Comparison of ENCODE assay signal across 1 cellular context in the genomic region with DNA sequence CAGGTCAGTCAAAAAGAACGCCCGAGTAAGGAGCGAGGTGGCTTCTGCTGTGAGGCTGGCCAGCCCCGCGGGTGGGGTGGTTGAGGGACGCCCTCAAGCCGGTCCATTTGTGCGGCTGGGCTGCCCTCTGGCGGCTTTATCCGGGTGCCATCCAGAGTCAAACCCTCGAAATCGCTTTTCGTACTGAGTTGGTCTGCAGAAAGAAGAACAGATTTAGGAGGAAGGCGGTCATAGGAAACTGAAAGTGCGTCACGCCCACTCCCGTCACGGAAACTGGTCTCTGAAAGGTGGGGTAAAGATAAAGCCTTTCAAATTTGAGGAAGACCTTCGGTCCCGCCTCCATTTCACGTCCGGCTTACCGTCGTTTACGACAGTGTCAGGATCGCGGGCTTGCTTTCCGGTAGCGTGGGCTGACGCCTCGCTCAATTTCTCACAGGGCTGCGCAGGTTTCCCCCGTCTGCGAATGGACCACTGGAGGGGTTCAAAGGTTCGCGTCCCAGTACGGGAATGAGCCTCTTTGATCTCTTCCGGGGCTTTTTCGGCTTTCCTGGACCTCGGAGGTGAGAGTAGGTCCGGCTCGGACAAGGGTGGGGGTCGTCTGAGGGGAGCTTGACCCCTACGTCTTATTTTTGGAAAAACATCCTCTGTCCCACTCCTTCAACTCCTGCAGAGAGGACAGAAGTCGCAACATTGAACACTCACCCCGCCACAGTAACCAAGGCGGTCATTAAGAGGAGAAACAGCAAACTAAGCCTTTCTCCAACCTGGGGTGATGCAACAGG.
A peak's percentile ranks its signal among the peaks of the same experiment; 100 is the strongest.
TF ChIP-seq lines count a peak whose summit lies in the region.

Gene HAX1, plus strand, starts transcription at position 413 of the 782 bp plus-strand sequence. Its CDS starts 95 bp downstream, at position 508.

TF ChIP-seq in HepG2, 621 proteins besides CTCF, POLR2A, EP300 and RAD21 (continued from another document):
- TF ChIP-seq, protein P1, sequence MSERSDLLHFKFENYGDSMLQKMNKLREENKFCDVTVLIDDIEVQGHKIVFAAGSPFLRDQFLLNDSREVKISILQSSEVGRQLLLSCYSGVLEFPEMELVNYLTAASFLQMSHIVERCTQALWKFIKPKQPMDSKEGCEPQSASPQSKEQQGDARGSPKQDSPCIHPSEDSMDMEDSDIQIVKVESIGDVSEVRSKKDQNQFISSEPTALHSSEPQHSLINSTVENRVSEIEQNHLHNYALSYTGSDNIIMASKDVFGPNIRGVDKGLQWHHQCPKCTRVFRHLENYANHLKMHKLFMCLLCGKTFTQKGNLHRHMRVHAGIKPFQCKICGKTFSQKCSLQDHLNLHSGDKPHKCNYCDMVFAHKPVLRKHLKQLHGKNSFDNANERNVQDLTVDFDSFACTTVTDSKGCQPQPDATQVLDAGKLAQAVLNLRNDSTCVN (CRISPR knock-in tag; IDR thresholded peaks at IDR 0.05; ENCODE audit: borderline replicate concordance), result no peak
- TF ChIP-seq, protein P2, sequence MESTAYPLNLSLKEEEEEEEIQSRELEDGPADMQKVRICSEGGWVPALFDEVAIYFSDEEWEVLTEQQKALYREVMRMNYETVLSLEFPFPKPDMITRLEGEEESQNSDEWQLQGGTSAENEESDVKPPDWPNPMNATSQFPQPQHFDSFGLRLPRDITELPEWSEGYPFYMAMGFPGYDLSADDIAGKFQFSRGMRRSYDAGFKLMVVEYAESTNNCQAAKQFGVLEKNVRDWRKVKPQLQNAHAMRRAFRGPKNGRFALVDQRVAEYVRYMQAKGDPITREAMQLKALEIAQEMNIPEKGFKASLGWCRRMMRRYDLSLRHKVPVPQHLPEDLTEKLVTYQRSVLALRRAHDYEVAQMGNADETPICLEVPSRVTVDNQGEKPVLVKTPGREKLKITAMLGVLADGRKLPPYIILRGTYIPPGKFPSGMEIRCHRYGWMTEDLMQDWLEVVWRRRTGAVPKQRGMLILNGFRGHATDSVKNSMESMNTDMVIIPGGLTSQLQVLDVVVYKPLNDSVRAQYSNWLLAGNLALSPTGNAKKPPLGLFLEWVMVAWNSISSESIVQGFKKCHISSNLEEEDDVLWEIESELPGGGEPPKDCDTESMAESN (CRISPR knock-in tag; conservative IDR thresholded peaks at IDR 0.05), result peak; percentile 65; the same call in 1 of the 2 replicates
- TF ChIP-seq ZFP1 (CRISPR knock-in tag; IDR thresholded peaks at IDR 0.05) (peak; percentile 77; the same call in 1 of the 2 replicates), ZNF20 (CRISPR knock-in tag; IDR thresholded peaks at IDR 0.05) (no peak), SCMH1 (CRISPR knock-in tag; IDR thresholded peaks at IDR 0.05; ENCODE audit: borderline replicate concordance) (no peak), NRL (CRISPR knock-in tag; IDR thresholded peaks at IDR 0.05; ENCODE audit: borderline replicate concordance) (no peak; the same call in 1 of the 2 replicates), SP1 (IDR thresholded peaks at IDR 0.05) (no peak), SP1 (CRISPR knock-in tag; IDR thresholded peaks at IDR 0.05) (peak; percentile 43; the same call in 1 of the 2 replicates), ATF2 (CRISPR knock-in tag; IDR thresholded peaks at IDR 0.05) (peak; percentile 72), MXI1 (IDR thresholded peaks at IDR 0.05; ENCODE audit: borderline replicate concordance, low read depth, low read length) (peak; percentile 71; the same call in 1 of the 3 replicates), THAP11 (CRISPR knock-in tag; IDR thresholded peaks at IDR 0.05) (peak; percentile 92), GATAD1 (CRISPR knock-in tag; IDR thresholded peaks at IDR 0.05) (peak; percentile 100), PHF5A (CRISPR knock-in tag; IDR thresholded peaks at IDR 0.05; ENCODE audit: low read depth, unreplicated experiment) (no peak), LCORL (IDR thresholded peaks at IDR 0.05) (no peak), LCORL (CRISPR knock-in tag; IDR thresholded peaks at IDR 0.05) (peak; percentile 60), NR2F6 (IDR thresholded peaks at IDR 0.05) (no peak), NR2F6 (CRISPR knock-in tag; IDR thresholded peaks at IDR 0.05) (0 out of 2 replicates have a peak, but pooled peaks have one; percentile 10), NFYC (CRISPR knock-in tag; IDR thresholded peaks at IDR 0.05) (peak; percentile 26; the same call in 1 of the 2 replicates), BORCS8-MEF2B (CRISPR knock-in tag; IDR thresholded peaks at IDR 0.05) (peak; percentile 72), KLF16 (CRISPR knock-in tag; IDR thresholded peaks at IDR 0.05) (peak in 1 of 2 experiments; percentile 85; a peak in 2 of 4 replicates), SMC3 (IDR thresholded peaks at IDR 0.05; ENCODE audit: low read length) (peak; percentile 66), IKZF4 (CRISPR knock-in tag; IDR thresholded peaks at IDR 0.05; ENCODE audit: borderline replicate concordance, low read depth, not compliant biosample characterization) (no peak), MAX (IDR thresholded peaks at IDR 0.05) (peak; percentile 50; the same call in 1 of the 2 replicates)
- TF ChIP-seq, protein P3, sequence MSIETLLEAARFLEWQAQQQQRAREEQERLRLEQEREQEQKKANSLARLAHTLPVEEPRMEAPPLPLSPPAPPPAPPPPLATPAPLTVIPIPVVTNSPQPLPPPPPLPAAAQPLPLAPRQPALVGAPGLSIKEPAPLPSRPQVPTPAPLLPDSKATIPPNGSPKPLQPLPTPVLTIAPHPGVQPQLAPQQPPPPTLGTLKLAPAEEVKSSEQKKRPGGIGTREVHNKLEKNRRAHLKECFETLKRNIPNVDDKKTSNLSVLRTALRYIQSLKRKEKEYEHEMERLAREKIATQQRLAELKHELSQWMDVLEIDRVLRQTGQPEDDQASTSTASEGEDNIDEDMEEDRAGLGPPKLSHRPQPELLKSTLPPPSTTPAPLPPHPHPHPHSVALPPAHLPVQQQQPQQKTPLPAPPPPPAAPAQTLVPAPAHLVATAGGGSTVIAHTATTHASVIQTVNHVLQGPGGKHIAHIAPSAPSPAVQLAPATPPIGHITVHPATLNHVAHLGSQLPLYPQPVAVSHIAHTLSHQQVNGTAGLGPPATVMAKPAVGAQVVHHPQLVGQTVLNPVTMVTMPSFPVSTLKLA (IDR thresholded peaks at IDR 0.05), result no peak
